ENCODE assay signal across 15 cellular contexts in genomic region chr3:23253214-23253613, GRCh38. TPM values are rescaled to one million over a fixed set of nuclear protein-coding genes. Genes with fewer than 3 reads are reported as not detected.
DNase-seq lines count a peak whose midpoint lies in the region; ATAC-seq and FAIRE-seq lines count a peak whose summit lies in the region.
"Had no signal": no experiment of that assay in that cellular context is flagged by ENCODE, and none has a peak within 500 bp of the region (broad histone marks: within the 10 kb centered on the region; RNA-seq: fewer than 3 reads in every experiment).

No MANE protein-coding gene starts in this region.

- ATAC-seq in activated naive CD8-positive, alpha-beta T cell treated with anti-CD3 and anti-CD28 coated beads, Interleukin-2, amount 50 U/mL, for 24 hours: peak; percentile 60
- ATAC-seq in HG02571 (IDR thresholded peaks at IDR 0.05; ENCODE audit: unreplicated experiment): peak; percentile 62
- peak; percentile 64 for ATAC-seq in HG03342 (IDR thresholded peaks at IDR 0.05; ENCODE audit: unreplicated experiment)

- H3K27me3 Mint-ChIP-seq in activated naive CD8-positive, alpha-beta T cell treated with anti-CD3 and anti-CD28 coated beads, Interleukin-2, amount 50 U/mL, for 24 hours: no peaks in the 10 kb centered on the region
- H3K27me3 Mint-ChIP-seq in activated naive CD8-positive, alpha-beta T cell treated with anti-CD3 and anti-CD28 coated beads for 36 hours: no peaks in the 10 kb centered on the region
- H3K27me3 Mint-ChIP-seq: progenitor cell of endocrine pancreas had no signal

- peaks cover 60% of the 10 kb centered on the region for H3K4me1 Mint-ChIP-seq in activated naive CD8-positive, alpha-beta T cell treated with anti-CD3 and anti-CD28 coated beads, Interleukin-2, amount 50 U/mL, for 24 hours
- peaks cover 34% of the 10 kb centered on the region for H3K4me1 Mint-ChIP-seq in activated naive CD8-positive, alpha-beta T cell treated with anti-CD3 and anti-CD28 coated beads for 36 hours

- no peak overlapping the region for H3K27ac Mint-ChIP-seq in activated naive CD8-positive, alpha-beta T cell treated with anti-CD3 and anti-CD28 coated beads, Interleukin-2, amount 50 U/mL, for 24 hours
- no peak overlapping the region for H3K27ac Mint-ChIP-seq in activated naive CD8-positive, alpha-beta T cell treated with anti-CD3 and anti-CD28 coated beads for 36 hours
- H3K27ac Mint-ChIP-seq: HFFc6, progenitor cell of endocrine pancreas had no signal

- peak; percentile 17 for FAIRE-seq in urothelium cell line (lab: Jason Lieb, UNC)
- FAIRE-seq: G401.6 had no signal

- no peak for DNase-seq in activated naive CD8-positive, alpha-beta T cell treated with anti-CD3 and anti-CD28 coated beads, Interleukin-2, amount 50 U/mL, for 24 hours
- DNase-seq in activated naive CD8-positive, alpha-beta T cell treated with anti-CD3 and anti-CD28 coated beads for 36 hours: no peak
- DNase-seq in urothelium cell line (ENCODE audit: low spot score) (no peak), C1 segment of cervical spinal cord (lab: John Stamatoyannopoulos, UW) (no peak), cortex of kidney (lab: John Stamatoyannopoulos, UW) (no peak), head of caudate nucleus (no peak)
- DNase-seq: activated effector memory CD4-positive, alpha-beta T cell treated with Interleukin-2 at 50 U/mL for 16 hours; colonic mucosa; foreskin fibroblast; HFFc6; NCI-H1092 treated with DMSO at 0.1 percent for 48 hours had no signal

- H3K9me3 Mint-ChIP-seq in activated naive CD8-positive, alpha-beta T cell treated with anti-CD3 and anti-CD28 coated beads, Interleukin-2, amount 50 U/mL, for 24 hours: no peaks in the 10 kb centered on the region
- H3K9me3 Mint-ChIP-seq in activated naive CD8-positive, alpha-beta T cell treated with anti-CD3 and anti-CD28 coated beads for 36 hours: peaks cover 4% of the 10 kb centered on the region
- H3K9me3 Mint-ChIP-seq: HFFc6 had no signal

- peaks cover 4% of the 10 kb centered on the region for H3K36me3 Mint-ChIP-seq in activated naive CD8-positive, alpha-beta T cell treated with anti-CD3 and anti-CD28 coated beads, Interleukin-2, amount 50 U/mL, for 24 hours (ENCODE audit: low read depth)
- H3K36me3 Mint-ChIP-seq in activated naive CD8-positive, alpha-beta T cell treated with anti-CD3 and anti-CD28 coated beads for 36 hours: peaks cover 14% of the 10 kb centered on the region

- H3K4me3 Mint-ChIP-seq in activated naive CD8-positive, alpha-beta T cell treated with anti-CD3 and anti-CD28 coated beads, Interleukin-2, amount 50 U/mL, for 24 hours: no peak overlapping the region
- H3K4me3 Mint-ChIP-seq in activated naive CD8-positive, alpha-beta T cell treated with anti-CD3 and anti-CD28 coated beads for 36 hours: no peak overlapping the region
- H3K4me3 Mint-ChIP-seq: HFFc6 had no signal

- intact Hi-C loops in head of caudate nucleus (cut with DNase I): no loop called here

RNA-seq across cellular contexts. Expression of gene UBE2E2, which starts 50.1 kb away (rescaled TPM):
- total RNA-seq in activated naive CD8-positive, alpha-beta T cell treated with anti-CD3 and anti-CD28 coated beads for 36 hours: 10 to 100 TPM; 13.2 to 18.1 TPM
